Comparison of ENCODE assay signal across 22 cellular contexts in genomic region chr6:124928831-124929230, GRCh38.
"Had no signal": no experiment of that assay in that cellular context is flagged by ENCODE, and none has a peak within 500 bp of the region (broad histone marks: within the 10 kb centered on the region; RNA-seq: fewer than 3 reads in every experiment).

No MANE protein-coding gene starts in this region.

- H3K36me3 Mint-ChIP-seq: activated CD8-positive, alpha-beta memory T cell treated with anti-CD3 and anti-CD28 coated beads, Interleukin-2, amount 10 ng/mL, durations not matched to agents 7 days and 5 days; naive thymus-derived CD4-positive, alpha-beta T cell; stimulated activated naive B cell treated with anti-CD40 and anti-IgM and Interleukin-4, amounts not matched to agents 10 μg/mL and 1 μg/mL and 100 μg/mL, for 72 hours had no signal

- H3K4me2 ChIP-seq: smooth muscle cell had no signal

- H3K9me3 Mint-ChIP-seq: activated CD4-positive, alpha-beta T cell treated with anti-CD3 and anti-CD28 coated beads, Interleukin-2, amount 10 ng/mL, durations not matched to agents 7 days and 5 days; activated CD8-positive, alpha-beta T cell treated with anti-CD3 and anti-CD28 coated beads for 36 hours; activated naive CD8-positive, alpha-beta T cell treated with anti-CD3 and anti-CD28 coated beads, Interleukin-2, amount 50 U/mL, for 24 hours; naive thymus-derived CD4-positive, alpha-beta T cell; stimulated activated naive B cell treated with anti-CD40 and anti-IgM and Interleukin-4, amounts not matched to agents 10 μg/mL and 1 μg/mL and 100 μg/mL, for 72 hours had no signal

- H3K36me3 ChIP-seq: sigmoid colon, vagina had no signal

- H3K4me3 Mint-ChIP-seq: activated CD4-positive, alpha-beta T cell treated with anti-CD3 and anti-CD28 coated beads, Interleukin-2, amount 10 ng/mL, durations not matched to agents 7 days and 5 days; activated CD8-positive, alpha-beta memory T cell treated with anti-CD3 and anti-CD28 coated beads, Interleukin-2, amount 10 ng/mL, durations not matched to agents 7 days and 5 days; activated CD8-positive, alpha-beta T cell treated with anti-CD3 and anti-CD28 coated beads for 36 hours; activated naive CD8-positive, alpha-beta T cell treated with anti-CD3 and anti-CD28 coated beads, Interleukin-2, amount 50 U/mL, for 24 hours; naive thymus-derived CD4-positive, alpha-beta T cell; neural crest cell; stimulated activated naive B cell treated with anti-CD40 and anti-IgM and Interleukin-4, amounts not matched to agents 10 μg/mL and 1 μg/mL and 100 μg/mL, for 72 hours had no signal

- H3K9me3 ChIP-seq: sigmoid colon, testis, vagina had no signal

- H3K4me3 ChIP-seq: coronary artery, lung, sigmoid colon, smooth muscle cell, testis, vagina had no signal

- H3K27ac Mint-ChIP-seq: activated CD4-positive, alpha-beta T cell treated with anti-CD3 and anti-CD28 coated beads, Interleukin-2, amount 10 ng/mL, durations not matched to agents 7 days and 5 days; activated CD8-positive, alpha-beta memory T cell treated with anti-CD3 and anti-CD28 coated beads, Interleukin-2, amount 10 ng/mL, durations not matched to agents 7 days and 5 days; activated CD8-positive, alpha-beta T cell treated with anti-CD3 and anti-CD28 coated beads for 36 hours; activated naive CD8-positive, alpha-beta T cell treated with anti-CD3 and anti-CD28 coated beads, Interleukin-2, amount 50 U/mL, for 24 hours; naive thymus-derived CD4-positive, alpha-beta T cell; stimulated activated naive B cell treated with anti-CD40 and anti-IgM and Interleukin-4, amounts not matched to agents 10 μg/mL and 1 μg/mL and 100 μg/mL, for 72 hours had no signal

- DNase-seq: activated CD4-positive, alpha-beta T cell treated with anti-CD3 and anti-CD28 coated beads, Interleukin-2, amount 10 ng/mL, durations not matched to agents 7 days and 5 days; activated CD4-positive, CD25-positive, alpha-beta regulatory T cell treated with anti-CD3 and anti-CD28 coated beads, Interleukin-2, amount 50 U/mL, for 72 hours; activated CD8-positive, alpha-beta memory T cell treated with anti-CD3 and anti-CD28 coated beads, Interleukin-2, amount 10 ng/mL, durations not matched to agents 7 days and 5 days; activated CD8-positive, alpha-beta T cell treated with anti-CD3 and anti-CD28 coated beads for 36 hours; activated effector memory CD4-positive, alpha-beta T cell treated with anti-CD3 and anti-CD28 coated beads, Interleukin-2, amount 50 U/mL, for 16 hours; activated naive CD4-positive, alpha-beta T cell treated with anti-CD3 and anti-CD28 coated beads, Interleukin-2, amount 50 U/mL, for 16 hours; activated naive CD8-positive, alpha-beta T cell treated with anti-CD3 and anti-CD28 coated beads, Interleukin-2, amount 50 U/mL, for 24 hours; activated T-cell treated with anti-CD3 and anti-CD28 coated beads for 4 hours; cerebellar nuclear complex; naive thymus-derived CD4-positive, alpha-beta T cell; sigmoid colon; stimulated activated CD4-positive, alpha-beta T cell treated with anti-CD3 and anti-CD28 coated beads, Interleukin-2, amount 100 ng/mL, for 48 hours; stimulated activated CD8-positive, alpha-beta memory T cell treated with anti-CD3 and anti-CD28 coated beads, Interleukin-4, amount 100 ng/mL, for 48 hours; stimulated activated naive B cell treated with anti-CD40 and anti-IgM and Interleukin-4, amounts not matched to agents 10 μg/mL and 1 μg/mL and 100 μg/mL, for 72 hours; testis; trophoblast cell had no signal

- H3K4me1 Mint-ChIP-seq: activated CD4-positive, alpha-beta T cell treated with anti-CD3 and anti-CD28 coated beads, Interleukin-2, amount 10 ng/mL, durations not matched to agents 7 days and 5 days; activated CD8-positive, alpha-beta memory T cell treated with anti-CD3 and anti-CD28 coated beads, Interleukin-2, amount 10 ng/mL, durations not matched to agents 7 days and 5 days; activated naive CD8-positive, alpha-beta T cell treated with anti-CD3 and anti-CD28 coated beads, Interleukin-2, amount 50 U/mL, for 24 hours; naive thymus-derived CD4-positive, alpha-beta T cell; stimulated activated naive B cell treated with anti-CD40 and anti-IgM and Interleukin-4, amounts not matched to agents 10 μg/mL and 1 μg/mL and 100 μg/mL, for 72 hours had no signal

- H3K27me3 Mint-ChIP-seq: activated CD4-positive, alpha-beta T cell treated with anti-CD3 and anti-CD28 coated beads, Interleukin-2, amount 10 ng/mL, durations not matched to agents 7 days and 5 days; activated CD8-positive, alpha-beta memory T cell treated with anti-CD3 and anti-CD28 coated beads, Interleukin-2, amount 10 ng/mL, durations not matched to agents 7 days and 5 days; activated CD8-positive, alpha-beta T cell treated with anti-CD3 and anti-CD28 coated beads for 36 hours; activated naive CD8-positive, alpha-beta T cell treated with anti-CD3 and anti-CD28 coated beads, Interleukin-2, amount 50 U/mL, for 24 hours; stimulated activated naive B cell treated with anti-CD40 and anti-IgM and Interleukin-4, amounts not matched to agents 10 μg/mL and 1 μg/mL and 100 μg/mL, for 72 hours had no signal

- H3K4me1 ChIP-seq: testis, vagina had no signal

- H3K27ac ChIP-seq: coronary artery, testis, vagina, VCaP had no signal

- H3K27me3 ChIP-seq: sigmoid colon, testis, vagina had no signal
